ENCODE assay signal across 18 cellular contexts in the genomic region with DNA sequence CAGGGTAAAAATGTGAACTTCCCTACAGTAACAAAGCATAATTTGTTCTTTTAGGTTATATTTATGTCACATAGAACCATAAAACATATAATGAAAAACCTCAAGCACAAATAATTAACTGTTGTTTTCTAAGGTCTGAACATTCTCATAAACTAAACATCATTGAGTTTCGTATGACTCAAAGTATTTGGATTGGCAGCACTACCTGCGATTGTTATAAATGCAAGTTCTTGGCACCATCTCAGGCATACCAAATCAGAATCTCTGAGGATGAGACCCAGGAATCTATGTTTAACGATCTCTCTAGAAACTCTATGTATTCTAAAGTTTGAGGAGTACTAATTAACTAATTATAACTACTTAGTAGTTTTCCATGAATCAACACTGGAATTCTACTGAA.
"Had no signal": no experiment of that assay in that cellular context is flagged by ENCODE, and none has a peak within 500 bp of the region (broad histone marks: within the 10 kb centered on the region; RNA-seq: fewer than 3 reads in every experiment).

No MANE protein-coding gene starts in this region.

- H3K27ac ChIP-seq: left lung, psoas muscle, right lobe of liver had no signal

- H3K4me1 ChIP-seq: left lung, psoas muscle, right lobe of liver had no signal

- DNase-seq: activated CD4-positive, alpha-beta T cell treated with anti-CD3 and anti-CD28 coated beads, Interleukin-2, amount 10 ng/mL, durations not matched to agents 7 days and 5 days; activated CD8-positive, alpha-beta T cell treated with anti-CD3 and anti-CD28 coated beads, Interleukin-2, amount 10 ng/mL, durations not matched to agents 7 days and 5 days; activated naive CD4-positive, alpha-beta T cell treated with anti-CD3 and anti-CD28 coated beads, Interleukin-2, amount 50 U/mL, for 16 hours; activated T-cell treated with anti-CD3 and anti-CD28 coated beads, Interleukin-2, amount 50 U/mL, for 24 hours; aorta; effector memory CD4-positive, alpha-beta T cell; hypothalamus; kidney; left lung; naive B cell; psoas muscle; right lobe of liver; stimulated activated CD4-positive, alpha-beta T cell treated with anti-CD3 and anti-CD28 coated beads, Interleukin-4, amount 100 ng/mL, for 1 hour; stimulated activated naive CD8-positive, alpha-beta T cell treated with anti-CD3 and anti-CD28 coated beads, Interleukin-15, amount 100 ng/mL, for 72 hours; T1000; trophoblast cell had no signal

- H3K4me3 ChIP-seq: left lung, psoas muscle, right lobe of liver, smooth muscle cell had no signal

- H3K27me3 ChIP-seq: left lung, right lobe of liver had no signal

- H3K4me2 ChIP-seq: smooth muscle cell had no signal

- H3K9me3 ChIP-seq: left lung, psoas muscle, right lobe of liver had no signal

- ATAC-seq: activated CD4-positive, CD25-positive, alpha-beta regulatory T cell treated with anti-CD3 and anti-CD28 coated beads, Interleukin-2, amount 50 U/mL, for 24 hours; activated CD8-positive, alpha-beta T cell treated with anti-CD3 and anti-CD28 coated beads, Interleukin-2, amount 10 ng/mL, durations not matched to agents 7 days and 5 days; left lung; psoas muscle; right lobe of liver; stimulated activated naive CD8-positive, alpha-beta T cell treated with anti-CD3 and anti-CD28 coated beads, Interleukin-15, amount 100 ng/mL, for 72 hours had no signal
